Comparison of ENCODE assay signal across 1 cellular context in the genomic region with DNA sequence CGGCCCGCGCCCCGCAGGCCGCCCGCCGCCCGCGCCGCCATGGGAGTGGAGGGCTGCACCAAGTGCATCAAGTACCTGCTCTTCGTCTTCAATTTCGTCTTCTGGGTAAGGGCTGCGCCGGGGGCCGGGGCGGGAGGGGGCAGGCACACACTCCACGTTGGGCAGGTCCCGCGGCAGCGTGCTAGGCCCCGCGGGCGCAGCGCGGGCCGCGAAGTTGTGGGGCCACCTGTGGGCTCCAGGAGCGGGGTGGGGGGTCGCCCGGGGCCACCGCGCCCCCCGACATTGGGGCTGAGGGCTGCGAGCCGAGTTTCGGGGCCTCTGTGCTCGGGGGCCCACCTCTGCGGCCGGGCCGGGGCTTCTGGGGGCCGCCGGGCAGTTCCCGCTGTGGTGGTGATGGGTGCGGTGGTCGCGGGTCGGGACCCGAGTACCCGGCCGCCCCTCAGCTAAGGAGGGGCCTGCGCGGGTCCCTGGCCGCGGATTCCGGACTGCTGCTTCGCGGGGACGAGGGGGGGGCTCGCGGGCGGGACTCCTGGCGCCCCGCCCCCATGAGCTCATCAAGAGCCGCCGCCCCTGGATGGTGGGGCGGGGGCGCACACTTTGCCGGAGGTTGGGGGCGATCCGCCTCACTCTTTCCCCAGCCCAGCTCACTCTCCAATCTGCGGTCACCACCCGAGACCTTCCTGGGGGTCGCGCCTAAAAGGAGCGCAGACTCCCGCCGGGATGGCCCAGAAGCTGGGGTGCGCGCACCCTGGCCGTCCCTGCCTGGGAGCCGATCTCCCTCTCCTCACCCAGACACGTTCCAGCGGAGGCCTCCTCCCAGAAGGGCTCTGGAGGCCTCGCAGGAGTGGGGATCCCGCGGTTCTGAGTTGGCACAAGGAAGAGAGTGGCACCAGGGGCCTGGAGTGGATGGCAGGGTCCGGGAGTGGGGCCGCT.
TF ChIP-seq lines count a peak whose summit lies in the region.

No MANE protein-coding gene starts in this region.

TF ChIP-seq in K562, 482 proteins besides CTCF, POLR2A, EP300 and RAD21 (continued from another document and continues in another):
- TF ChIP-seq, protein P1, sequence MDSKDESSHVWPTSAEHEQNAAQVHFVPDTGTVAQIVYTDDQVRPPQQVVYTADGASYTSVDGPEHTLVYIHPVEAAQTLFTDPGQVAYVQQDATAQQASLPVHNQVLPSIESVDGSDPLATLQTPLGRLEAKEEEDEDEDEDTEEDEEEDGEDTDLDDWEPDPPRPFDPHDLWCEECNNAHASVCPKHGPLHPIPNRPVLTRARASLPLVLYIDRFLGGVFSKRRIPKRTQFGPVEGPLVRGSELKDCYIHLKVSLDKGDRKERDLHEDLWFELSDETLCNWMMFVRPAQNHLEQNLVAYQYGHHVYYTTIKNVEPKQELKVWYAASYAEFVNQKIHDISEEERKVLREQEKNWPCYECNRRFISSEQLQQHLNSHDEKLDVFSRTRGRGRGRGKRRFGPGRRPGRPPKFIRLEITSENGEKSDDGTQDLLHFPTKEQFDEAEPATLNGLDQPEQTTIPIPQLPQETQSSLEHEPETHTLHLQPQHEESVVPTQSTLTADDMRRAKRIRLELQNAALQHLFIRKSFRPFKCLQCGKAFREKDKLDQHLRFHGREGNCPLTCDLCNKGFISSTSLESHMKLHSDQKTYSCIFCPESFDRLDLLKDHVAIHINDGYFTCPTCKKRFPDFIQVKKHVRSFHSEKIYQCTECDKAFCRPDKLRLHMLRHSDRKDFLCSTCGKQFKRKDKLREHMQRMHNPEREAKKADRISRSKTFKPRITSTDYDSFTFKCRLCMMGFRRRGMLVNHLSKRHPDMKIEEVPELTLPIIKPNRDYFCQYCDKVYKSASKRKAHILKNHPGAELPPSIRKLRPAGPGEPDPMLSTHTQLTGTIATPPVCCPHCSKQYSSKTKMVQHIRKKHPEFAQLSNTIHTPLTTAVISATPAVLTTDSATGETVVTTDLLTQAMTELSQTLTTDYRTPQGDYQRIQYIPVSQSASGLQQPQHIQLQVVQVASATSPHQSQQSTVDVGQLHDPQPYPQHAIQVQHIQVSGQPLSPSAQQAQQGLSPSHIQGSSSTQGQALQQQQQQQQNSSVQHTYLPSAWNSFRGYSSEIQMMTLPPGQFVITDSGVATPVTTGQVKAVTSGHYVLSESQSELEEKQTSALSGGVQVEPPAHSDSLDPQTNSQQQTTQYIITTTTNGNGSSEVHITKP (IDR thresholded peaks at IDR 0.05; ENCODE audit: partially characterized antibody) = peak; percentile 29
- no peak for TF ChIP-seq ZNF224 (CRISPR knock-in tag; IDR thresholded peaks at IDR 0.05)
- no peak for TF ChIP-seq ZNF644 (tag; IDR thresholded peaks at IDR 0.05; ENCODE audit: low read depth)
- no peak for TF ChIP-seq MIER1 (IDR thresholded peaks at IDR 0.05; ENCODE audit: low read depth)
- TF ChIP-seq, protein P2, sequence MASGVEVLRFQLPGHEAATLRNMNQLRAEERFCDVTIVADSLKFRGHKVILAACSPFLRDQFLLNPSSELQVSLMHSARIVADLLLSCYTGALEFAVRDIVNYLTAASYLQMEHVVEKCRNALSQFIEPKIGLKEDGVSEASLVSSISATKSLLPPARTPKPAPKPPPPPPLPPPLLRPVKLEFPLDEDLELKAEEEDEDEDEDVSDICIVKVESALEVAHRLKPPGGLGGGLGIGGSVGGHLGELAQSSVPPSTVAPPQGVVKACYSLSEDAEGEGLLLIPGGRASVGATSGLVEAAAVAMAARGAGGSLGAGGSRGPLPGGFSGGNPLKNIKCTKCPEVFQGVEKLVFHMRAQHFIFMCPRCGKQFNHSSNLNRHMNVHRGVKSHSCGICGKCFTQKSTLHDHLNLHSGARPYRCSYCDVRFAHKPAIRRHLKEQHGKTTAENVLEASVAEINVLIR (CRISPR knock-in tag; IDR thresholded peaks at IDR 0.05) = peak; percentile 28; the same call in 1 of the 2 replicates
- TF ChIP-seq MXI1 (IDR thresholded peaks at IDR 0.05; ENCODE audit: low read depth, low read length) = no peak
- TF ChIP-seq PHB (CRISPR knock-in tag; IDR thresholded peaks at IDR 0.05) = no peak
- TF ChIP-seq, protein P3, sequence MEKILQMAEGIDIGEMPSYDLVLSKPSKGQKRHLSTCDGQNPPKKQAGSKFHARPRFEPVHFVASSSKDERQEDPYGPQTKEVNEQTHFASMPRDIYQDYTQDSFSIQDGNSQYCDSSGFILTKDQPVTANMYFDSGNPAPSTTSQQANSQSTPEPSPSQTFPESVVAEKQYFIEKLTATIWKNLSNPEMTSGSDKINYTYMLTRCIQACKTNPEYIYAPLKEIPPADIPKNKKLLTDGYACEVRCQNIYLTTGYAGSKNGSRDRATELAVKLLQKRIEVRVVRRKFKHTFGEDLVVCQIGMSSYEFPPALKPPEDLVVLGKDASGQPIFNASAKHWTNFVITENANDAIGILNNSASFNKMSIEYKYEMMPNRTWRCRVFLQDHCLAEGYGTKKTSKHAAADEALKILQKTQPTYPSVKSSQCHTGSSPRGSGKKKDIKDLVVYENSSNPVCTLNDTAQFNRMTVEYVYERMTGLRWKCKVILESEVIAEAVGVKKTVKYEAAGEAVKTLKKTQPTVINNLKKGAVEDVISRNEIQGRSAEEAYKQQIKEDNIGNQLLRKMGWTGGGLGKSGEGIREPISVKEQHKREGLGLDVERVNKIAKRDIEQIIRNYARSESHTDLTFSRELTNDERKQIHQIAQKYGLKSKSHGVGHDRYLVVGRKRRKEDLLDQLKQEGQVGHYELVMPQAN (IDR thresholded peaks at IDR 0.05; ENCODE audit: borderline replicate concordance) = peak; percentile 41; the same call in 1 of the 2 replicates
- TF ChIP-seq RB1 (IDR thresholded peaks at IDR 0.05; ENCODE audit: low read depth) = peak; percentile 36; the same call in 1 of the 2 replicates
- no peak for TF ChIP-seq ZNF764 (CRISPR knock-in tag; IDR thresholded peaks at IDR 0.05; ENCODE audit: low read depth)
- TF ChIP-seq LCOR (CRISPR knock-in tag; IDR thresholded peaks at IDR 0.05) = no peak
- TF ChIP-seq, protein P4, sequence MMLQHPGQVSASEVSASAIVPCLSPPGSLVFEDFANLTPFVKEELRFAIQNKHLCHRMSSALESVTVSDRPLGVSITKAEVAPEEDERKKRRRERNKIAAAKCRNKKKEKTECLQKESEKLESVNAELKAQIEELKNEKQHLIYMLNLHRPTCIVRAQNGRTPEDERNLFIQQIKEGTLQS (IDR thresholded peaks at IDR 0.05) = peak; percentile 69
- TF ChIP-seq, protein P4 (CRISPR knock-in tag; conservative IDR thresholded peaks at IDR 0.05) = no peak
- TF ChIP-seq ZNF12 (CRISPR knock-in tag; IDR thresholded peaks at IDR 0.05) = peak; percentile 48; the same call in 1 of the 2 replicates
- TF ChIP-seq ARID1B (IDR thresholded peaks at IDR 0.05) = no peak
- no peak for TF ChIP-seq MAFG (tag; conservative IDR thresholded peaks at IDR 0.05)
- no peak for TF ChIP-seq MCM5 (IDR thresholded peaks at IDR 0.05; ENCODE audit: low read depth)
- TF ChIP-seq, protein P5, sequence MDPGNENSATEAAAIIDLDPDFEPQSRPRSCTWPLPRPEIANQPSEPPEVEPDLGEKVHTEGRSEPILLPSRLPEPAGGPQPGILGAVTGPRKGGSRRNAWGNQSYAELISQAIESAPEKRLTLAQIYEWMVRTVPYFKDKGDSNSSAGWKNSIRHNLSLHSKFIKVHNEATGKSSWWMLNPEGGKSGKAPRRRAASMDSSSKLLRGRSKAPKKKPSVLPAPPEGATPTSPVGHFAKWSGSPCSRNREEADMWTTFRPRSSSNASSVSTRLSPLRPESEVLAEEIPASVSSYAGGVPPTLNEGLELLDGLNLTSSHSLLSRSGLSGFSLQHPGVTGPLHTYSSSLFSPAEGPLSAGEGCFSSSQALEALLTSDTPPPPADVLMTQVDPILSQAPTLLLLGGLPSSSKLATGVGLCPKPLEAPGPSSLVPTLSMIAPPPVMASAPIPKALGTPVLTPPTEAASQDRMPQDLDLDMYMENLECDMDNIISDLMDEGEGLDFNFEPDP (CRISPR knock-in tag; IDR thresholded peaks at IDR 0.05) = no peak
- no peak for TF ChIP-seq ETV6 (IDR thresholded peaks at IDR 0.05; ENCODE audit: borderline replicate concordance in 1 of 2, low read depth in 2 of 2, low read length in 1 of 2)
- no peak for TF ChIP-seq ETV6 (CRISPR knock-in tag; IDR thresholded peaks at IDR 0.05; ENCODE audit: borderline replicate concordance)
- TF ChIP-seq, protein P6, sequence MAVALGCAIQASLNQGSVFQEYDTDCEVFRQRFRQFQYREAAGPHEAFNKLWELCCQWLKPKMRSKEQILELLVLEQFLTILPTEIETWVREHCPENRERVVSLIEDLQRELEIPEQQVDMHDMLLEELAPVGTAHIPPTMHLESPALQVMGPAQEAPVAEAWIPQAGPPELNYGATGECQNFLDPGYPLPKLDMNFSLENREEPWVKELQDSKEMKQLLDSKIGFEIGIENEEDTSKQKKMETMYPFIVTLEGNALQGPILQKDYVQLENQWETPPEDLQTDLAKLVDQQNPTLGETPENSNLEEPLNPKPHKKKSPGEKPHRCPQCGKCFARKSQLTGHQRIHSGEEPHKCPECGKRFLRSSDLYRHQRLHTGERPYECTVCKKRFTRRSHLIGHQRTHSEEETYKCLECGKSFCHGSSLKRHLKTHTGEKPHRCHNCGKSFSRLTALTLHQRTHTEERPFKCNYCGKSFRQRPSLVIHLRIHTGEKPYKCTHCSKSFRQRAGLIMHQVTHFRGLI (CRISPR knock-in tag; IDR thresholded peaks at IDR 0.05) = no peak
- TF ChIP-seq, protein P7, sequence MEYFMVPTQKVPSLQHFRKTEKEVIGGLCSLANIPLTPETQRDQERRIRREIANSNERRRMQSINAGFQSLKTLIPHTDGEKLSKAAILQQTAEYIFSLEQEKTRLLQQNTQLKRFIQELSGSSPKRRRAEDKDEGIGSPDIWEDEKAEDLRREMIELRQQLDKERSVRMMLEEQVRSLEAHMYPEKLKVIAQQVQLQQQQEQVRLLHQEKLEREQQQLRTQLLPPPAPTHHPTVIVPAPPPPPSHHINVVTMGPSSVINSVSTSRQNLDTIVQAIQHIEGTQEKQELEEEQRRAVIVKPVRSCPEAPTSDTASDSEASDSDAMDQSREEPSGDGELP (CRISPR knock-in tag; IDR thresholded peaks at IDR 0.05; ENCODE audit: borderline replicate concordance) = 0 out of 2 replicates have a peak, but pooled peaks have one; percentile 6
- TF ChIP-seq HDGF (IDR thresholded peaks at IDR 0.05) = no peak
- no peak for TF ChIP-seq RBM15 (IDR thresholded peaks at IDR 0.05; ENCODE audit: insufficient read depth, low read length)
- TF ChIP-seq SP2 (IDR thresholded peaks at IDR 0.05; ENCODE audit: extremely low read depth, low read depth, low read length, poor library complexity, severe bottlenecking) = no peak
- TF ChIP-seq ZNF3 (CRISPR knock-in tag; IDR thresholded peaks at IDR 0.05) = no peak
- TF ChIP-seq PHF20 (IDR thresholded peaks at IDR 0.05; ENCODE audit: partially characterized antibody) = peak; percentile 34
- no peak for TF ChIP-seq NCOA6 (IDR thresholded peaks at IDR 0.05)
- TF ChIP-seq BCOR (IDR thresholded peaks at IDR 0.05) = no peak
- TF ChIP-seq HNRNPL (IDR thresholded peaks at IDR 0.05; ENCODE audit: low read depth, low read length) = no peak
- peak; percentile 64 for TF ChIP-seq HMGN3 (IDR thresholded peaks at IDR 0.05; ENCODE audit: borderline replicate concordance, extremely low read depth, insufficient read length, low read depth, low read length)
- TF ChIP-seq NONO (IDR thresholded peaks at IDR 0.05; ENCODE audit: low read depth in 2 of 2, low read length in 1 of 2) = peak in 1 of 2 experiments; percentile 56; a peak in 1 of 4 replicates
- TF ChIP-seq JUN (IDR thresholded peaks at IDR 0.05; ENCODE audit: borderline replicate concordance, low read depth, low read length) = no peak
- no peak for TF ChIP-seq JUN (CRISPR knock-in tag; IDR thresholded peaks at IDR 0.05; ENCODE audit: borderline replicate concordance)
- peak; percentile 66 to 92 for TF ChIP-seq MAZ (CRISPR knock-in tag; conservative IDR thresholded peaks at IDR 0.05 in 1 of 2, IDR thresholded peaks at IDR 0.05 in 1 of 2)
- 0 out of 2 replicates have a peak, but pooled peaks have one; percentile 35 for TF ChIP-seq FOXP1 (CRISPR knock-in tag; IDR thresholded peaks at IDR 0.05)
- 0 out of 2 replicates have a peak, but pooled peaks have one; percentile 16 for TF ChIP-seq DPF2 (IDR thresholded peaks at IDR 0.05)
- no peak for TF ChIP-seq THRAP3 (IDR thresholded peaks at IDR 0.05; ENCODE audit: borderline replicate concordance)
- TF ChIP-seq, protein P8, sequence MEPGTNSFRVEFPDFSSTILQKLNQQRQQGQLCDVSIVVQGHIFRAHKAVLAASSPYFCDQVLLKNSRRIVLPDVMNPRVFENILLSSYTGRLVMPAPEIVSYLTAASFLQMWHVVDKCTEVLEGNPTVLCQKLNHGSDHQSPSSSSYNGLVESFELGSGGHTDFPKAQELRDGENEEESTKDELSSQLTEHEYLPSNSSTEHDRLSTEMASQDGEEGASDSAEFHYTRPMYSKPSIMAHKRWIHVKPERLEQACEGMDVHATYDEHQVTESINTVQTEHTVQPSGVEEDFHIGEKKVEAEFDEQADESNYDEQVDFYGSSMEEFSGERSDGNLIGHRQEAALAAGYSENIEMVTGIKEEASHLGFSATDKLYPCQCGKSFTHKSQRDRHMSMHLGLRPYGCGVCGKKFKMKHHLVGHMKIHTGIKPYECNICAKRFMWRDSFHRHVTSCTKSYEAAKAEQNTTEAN (CRISPR knock-in tag; IDR thresholded peaks at IDR 0.05) = no peak
- peak; percentile 42; the same call in 1 of the 2 replicates for TF ChIP-seq SP1 (CRISPR knock-in tag; IDR thresholded peaks at IDR 0.05)
- TF ChIP-seq, protein P9, sequence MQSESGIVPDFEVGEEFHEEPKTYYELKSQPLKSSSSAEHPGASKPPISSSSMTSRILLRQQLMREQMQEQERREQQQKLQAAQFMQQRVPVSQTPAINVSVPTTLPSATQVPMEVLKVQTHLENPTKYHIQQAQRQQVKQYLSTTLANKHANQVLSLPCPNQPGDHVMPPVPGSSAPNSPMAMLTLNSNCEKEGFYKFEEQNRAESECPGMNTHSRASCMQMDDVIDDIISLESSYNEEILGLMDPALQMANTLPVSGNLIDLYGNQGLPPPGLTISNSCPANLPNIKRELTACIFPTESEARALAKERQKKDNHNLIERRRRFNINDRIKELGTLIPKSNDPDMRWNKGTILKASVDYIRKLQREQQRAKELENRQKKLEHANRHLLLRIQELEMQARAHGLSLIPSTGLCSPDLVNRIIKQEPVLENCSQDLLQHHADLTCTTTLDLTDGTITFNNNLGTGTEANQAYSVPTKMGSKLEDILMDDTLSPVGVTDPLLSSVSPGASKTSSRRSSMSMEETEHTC (IDR thresholded peaks at IDR 0.05) = no peak
- TF ChIP-seq, protein P10, sequence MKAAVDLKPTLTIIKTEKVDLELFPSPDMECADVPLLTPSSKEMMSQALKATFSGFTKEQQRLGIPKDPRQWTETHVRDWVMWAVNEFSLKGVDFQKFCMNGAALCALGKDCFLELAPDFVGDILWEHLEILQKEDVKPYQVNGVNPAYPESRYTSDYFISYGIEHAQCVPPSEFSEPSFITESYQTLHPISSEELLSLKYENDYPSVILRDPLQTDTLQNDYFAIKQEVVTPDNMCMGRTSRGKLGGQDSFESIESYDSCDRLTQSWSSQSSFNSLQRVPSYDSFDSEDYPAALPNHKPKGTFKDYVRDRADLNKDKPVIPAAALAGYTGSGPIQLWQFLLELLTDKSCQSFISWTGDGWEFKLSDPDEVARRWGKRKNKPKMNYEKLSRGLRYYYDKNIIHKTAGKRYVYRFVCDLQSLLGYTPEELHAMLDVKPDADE (conservative IDR thresholded peaks at IDR 0.05; ENCODE audit: control insufficient read depth, low read depth, low read length) = 0 out of 2 replicates have a peak, but pooled peaks have one; percentile 29
